1 cellular context compared by ENCODE assay signal in genomic region chr14:77083082-77083481, GRCh38.
TF ChIP-seq lines count a peak whose summit lies in the region.

No MANE protein-coding gene starts in this region.

TF ChIP-seq in HepG2, 621 proteins besides CTCF, POLR2A, EP300 and RAD21:
- TF ChIP-seq SPEN (CRISPR knock-in tag; IDR thresholded peaks at IDR 0.05; ENCODE audit: low read depth) (no peak), HMGXB3 (CRISPR knock-in tag; IDR thresholded peaks at IDR 0.05; ENCODE audit: borderline replicate concordance) (no peak), IRF2 (CRISPR knock-in tag; IDR thresholded peaks at IDR 0.05) (no peak), ZNF678 (CRISPR knock-in tag; IDR thresholded peaks at IDR 0.05) (no peak), JUN (CRISPR knock-in tag; IDR thresholded peaks at IDR 0.05) (no peak), ZBTB49 (CRISPR knock-in tag; IDR thresholded peaks at IDR 0.05; ENCODE audit: borderline replicate concordance) (no peak), ZNF558 (CRISPR knock-in tag; IDR thresholded peaks at IDR 0.05; ENCODE audit: borderline replicate concordance) (no peak), ZNF577 (CRISPR knock-in tag; IDR thresholded peaks at IDR 0.05; ENCODE audit: borderline replicate concordance, low read depth) (no peak), PLRG1 (conservative IDR thresholded peaks at IDR 0.05) (no peak), KAT2B (IDR thresholded peaks at IDR 0.05; ENCODE audit: borderline replicate concordance, low read depth, low read length) (no peak), SCMH1 (CRISPR knock-in tag; IDR thresholded peaks at IDR 0.05; ENCODE audit: borderline replicate concordance) (no peak)
